ENCODE assay signal across 21 cellular contexts in genomic region chr7:27066148-27066547, GRCh38. TPM values are rescaled to one million over a fixed set of nuclear protein-coding genes. Genes with fewer than 3 reads are reported as not detected.
A peak's percentile ranks its signal among the peaks of the same experiment; 100 is the strongest.
DNase-seq lines count a peak whose midpoint lies in the region; ATAC-seq, FAIRE-seq and TF ChIP-seq lines count a peak whose summit lies in the region.
"Had no signal": no experiment of that assay in that cellular context is flagged by ENCODE, and none has a peak within 500 bp of the region (broad histone marks: within the 10 kb centered on the region; RNA-seq: fewer than 3 reads in every experiment).

No MANE protein-coding gene starts in this region.

- H3K4me2 ChIP-seq in endothelial cell of umbilical vein (ENCODE audit: insufficient read depth, low read length) (no peak overlapping the region), osteoblast (ENCODE audit: insufficient read depth, low read length) (peak overlapping the region; percentile 1)

- H3K9ac ChIP-seq in endothelial cell of umbilical vein (replicated peaks; ENCODE audit: extremely low read depth, insufficient read depth, low read length): no peak overlapping the region

- no peaks in the 10 kb centered on the region for H3K9me1 ChIP-seq in endothelial cell of umbilical vein (replicated peaks; ENCODE audit: control insufficient read depth, extremely low read depth, insufficient read depth, low read length)

- no peaks in the 10 kb centered on the region for H3K27me3 ChIP-seq in endothelial cell of umbilical vein (ENCODE audit: control insufficient read depth in 2 of 2, insufficient read depth in 2 of 2, low read length in 2 of 2)
- H3K27me3 ChIP-seq in osteoblast (ENCODE audit: insufficient read depth, low read length): no peaks in the 10 kb centered on the region
- H3K27me3 ChIP-seq: left lung, ovary, SJCRH30 had no signal

- peak; percentile 90 for DNase-seq in ELR (ENCODE audit: low read depth)
- DNase-seq in LoVo (ENCODE audit: low spot score): peak; percentile 38
- DNase-seq in endothelial cell of umbilical vein (ENCODE audit: low read depth, low spot score): peak; percentile 69
- no peak for DNase-seq in osteoblast (ENCODE audit: insufficient read length, low spot score, missing footprints)
- DNase-seq in stimulated activated CD4-positive, alpha-beta T cell treated with anti-CD3 and anti-CD28 coated beads, Interleukin-12 subunit alpha, Interleukin-12 subunit beta, amount 100 ng/mL, for 4 hours: no peak
- no peak for DNase-seq in DMS79 treated with DMSO at 0.1 percent for 48 hours (lab: John Stamatoyannopoulos, UW)
- DNase-seq in NCI-H1048 (lab: John Stamatoyannopoulos, UW): no peak
- DNase-seq: activated CD4-positive, alpha-beta T cell treated with anti-CD3 and anti-CD28 coated beads for 36 hours; activated CD8-positive, alpha-beta memory T cell treated with anti-CD3 and anti-CD28 coated beads, Interleukin-2, amount 50 U/mL, for 48 hours; activated naive CD4-positive, alpha-beta T cell; DND-41; Karpas-422; left lung; NCI-H1436 treated with DMSO at 0.1 percent for 48 hours; NCI-H226; NK-92 treated with Interleukin-12 subunit alpha and Interleukin-12 subunit beta, amount 100 ng/mL, for 24 hours; ovary; SJCRH30 had no signal

- no peak overlapping the region for H2AFZ ChIP-seq in endothelial cell of umbilical vein (ENCODE audit: low read depth, low read length)
- no peak overlapping the region for H2AFZ ChIP-seq in osteoblast (ENCODE audit: low read length)

- H3K79me2 ChIP-seq in endothelial cell of umbilical vein (ENCODE audit: control insufficient read depth, insufficient read depth, low read length) (no peaks in the 10 kb centered on the region), osteoblast (ENCODE audit: insufficient read depth, low read length) (no peaks in the 10 kb centered on the region)

- peak; percentile 50 for FAIRE-seq in endothelial cell of umbilical vein (lab: Jason Lieb, UNC)
- FAIRE-seq: GM12878 had no signal

- dilution Hi-C loops in endothelial cell of umbilical vein (cut with MboI; ENCODE audit: extremely low pct_ligation_motif_present, low sequenced_read_pairs): no loop called here

- CTCF ChIA-PET in endothelial cell of umbilical vein (lab: Charles Lee): interaction anchor here (0.7 to 2.1 kb wide), 6 partner anchors 16 to 209 kb away, joined by 3 to 5 read pairs (median 3); no protein-coding TSS in a partner anchor

- H3K4me3 ChIP-seq in endothelial cell of umbilical vein (replicated peaks in 1 of 3; ENCODE audit: insufficient read depth in 1 of 3, low read depth in 1 of 3, low read length in 3 of 3): no peak overlapping the region
- H3K4me3 ChIP-seq in osteoblast (ENCODE audit: insufficient read depth, low read length): no peak overlapping the region
- H3K4me3 ChIP-seq: GM12878, left lung, ovary, SJCRH30, skin epidermis had no signal

- H3K9me3 ChIP-seq in endothelial cell of umbilical vein (replicated peaks; ENCODE audit: control insufficient read depth, insufficient read depth, low read length): no peaks in the 10 kb centered on the region
- no peaks in the 10 kb centered on the region for H3K9me3 ChIP-seq in osteoblast (ENCODE audit: low read depth, low read length)
- H3K9me3 ChIP-seq: left lung, ovary, SJCRH30 had no signal

- H3K27ac ChIP-seq in endothelial cell of umbilical vein (ENCODE audit: insufficient read depth, low read depth, low read length) (no peak overlapping the region), osteoblast (ENCODE audit: low read depth, low read length) (peak overlapping the region; percentile 70)
- H3K27ac ChIP-seq: left lung, ovary, SJCRH30, skin epidermis had no signal

- H3K4me1 ChIP-seq in endothelial cell of umbilical vein (ENCODE audit: control insufficient read depth, extremely low read depth, insufficient read depth, low read length): peaks cover 5% of the 10 kb centered on the region
- peaks cover 24% of the 10 kb centered on the region for H3K4me1 ChIP-seq in osteoblast (ENCODE audit: insufficient read depth, low read length)
- H3K4me1 ChIP-seq: left lung had no signal

- intact Hi-C loops in endothelial cell of umbilical vein (cut with micrococcal nuclease): loop anchor here (2.0 kb wide), 1 partner anchor 29 kb away; the partner anchor contains the start of gene HOXA1

- TF ChIP-seq CTCF in endothelial cell of umbilical vein (IDR thresholded peaks at IDR 0.05; ENCODE audit: extremely low read depth in 1 of 2, insufficient read depth in 1 of 2, low read depth in 1 of 2, low read length in 2 of 2) (no peak), osteoblast (IDR thresholded peaks at IDR 0.05; ENCODE audit: extremely low read depth, low read depth, low read length) (no peak)

- ATAC-seq in GM19023 (IDR thresholded peaks at IDR 0.05; ENCODE audit: unreplicated experiment): no peak
- ATAC-seq: activated CD4-positive, alpha-beta T cell treated with anti-CD3 and anti-CD28 coated beads for 36 hours; GM12878; left lung had no signal

- POLR2A ChIA-PET in endothelial cell of umbilical vein (lab: Charles Lee): interaction anchor here (0.6 kb wide), 1 partner anchor 9 kb away, joined by 3 read pairs; no protein-coding TSS in a partner anchor

- no TSS peak for BruUV-seq in endothelial cell of umbilical vein (replicated peaks; lab: Mats Ljungman, UMichigan)

- no peak for TF ChIP-seq POLR2A in endothelial cell of umbilical vein (IDR thresholded peaks at IDR 0.05; ENCODE audit: low read depth, low read length)

- H4K20me1 ChIP-seq in endothelial cell of umbilical vein (replicated peaks; ENCODE audit: control insufficient read depth, extremely low read depth, insufficient read depth, low read length) (no peaks in the 10 kb centered on the region), osteoblast (ENCODE audit: insufficient read depth, low read length) (no peaks in the 10 kb centered on the region)

- H3K36me3 ChIP-seq in endothelial cell of umbilical vein (ENCODE audit: control insufficient read depth in 2 of 2, extremely low read depth in 1 of 2, insufficient read depth in 2 of 2, low read length in 2 of 2) (no peaks in the 10 kb centered on the region), osteoblast (ENCODE audit: insufficient read depth, low read length) (no peaks in the 10 kb centered on the region)
- H3K36me3 ChIP-seq: left lung, ovary, SJCRH30 had no signal

TF ChIP-seq in endothelial cell of umbilical vein, 7 proteins besides CTCF, POLR2A, EP300 and RAD21:
- TF ChIP-seq JUN (IDR thresholded peaks at IDR 0.05; ENCODE audit: borderline replicate concordance, insufficient read depth, insufficient read length, low read depth) (peak; percentile 63), MYC (IDR thresholded peaks at IDR 0.05; ENCODE audit: low read depth, low read length) (no peak), GATA2 (IDR thresholded peaks at IDR 0.05; ENCODE audit: insufficient read depth, insufficient read length, low read depth, low read length) (peak; percentile 87), FOS (IDR thresholded peaks at IDR 0.05; ENCODE audit: borderline replicate concordance, insufficient read depth, low read length) (peak; percentile 35)

RNA-seq across cellular contexts. Expression of gene HOXA1, which starts 29.7 kb away (rescaled TPM):
- total RNA-seq in endothelial cell of umbilical vein: 1.5 and 2.4 TPM in 2 replicates
- polyA plus RNA-seq in endothelial cell of umbilical vein: 1.2 and 1.5 TPM in 2 replicates
- polyA plus RNA-seq in endothelial cell of umbilical vein (2011; cell fraction: cytosol; rRNA removed): 0.99 and 1.2 TPM in 2 replicates
- 1.5 and 1.6 TPM in 2 replicates for polyA plus RNA-seq in endothelial cell of umbilical vein (2011; cell fraction: nucleus; rRNA removed)
- polyA plus RNA-seq in endothelial cell of umbilical vein (2012): 1.4 and 2.3 TPM in 2 replicates
- 0.89 and 1.3 TPM in 2 replicates for polyA minus RNA-seq in endothelial cell of umbilical vein
- polyA minus RNA-seq in endothelial cell of umbilical vein (2011; cell fraction: cytosol; rRNA and poly(A)+ RNA removed): not detected
- polyA minus RNA-seq in endothelial cell of umbilical vein (2011; cell fraction: nucleus; rRNA and poly(A)+ RNA removed): 1.1 and 1.3 TPM in 2 replicates
- 0.72 and 1.5 TPM in 2 replicates for total RNA-seq in osteoblast

RNA-seq across cellular contexts. Expression of gene HOXA2, which starts 36.3 kb away (rescaled TPM):
- total RNA-seq in endothelial cell of umbilical vein (2.2 and 2.3 TPM in 2 replicates), osteoblast (0.36 and 0.59 TPM in 2 replicates)
- polyA plus RNA-seq in endothelial cell of umbilical vein: 1.6 and 1.9 TPM in 2 replicates
- polyA plus RNA-seq in endothelial cell of umbilical vein (2011; cell fraction: cytosol; rRNA removed): 1.2 and 1.4 TPM in 2 replicates
- 4.1 and 4.8 TPM in 2 replicates for polyA plus RNA-seq in endothelial cell of umbilical vein (2011; cell fraction: nucleus; rRNA removed)
- 1.1 and 2.0 TPM in 2 replicates for polyA plus RNA-seq in endothelial cell of umbilical vein (2012)
- 0.68 and 0.98 TPM in 2 replicates for polyA minus RNA-seq in endothelial cell of umbilical vein
- not detected for polyA minus RNA-seq in endothelial cell of umbilical vein (2011; cell fraction: cytosol; rRNA and poly(A)+ RNA removed)
- polyA minus RNA-seq in endothelial cell of umbilical vein (2011; cell fraction: nucleus; rRNA and poly(A)+ RNA removed): 2.5 and 3.0 TPM in 2 replicates
- total RNA-seq: activated CD4-positive, alpha-beta T cell treated with anti-CD3 and anti-CD28 coated beads for 36 hours; GM12878 had no signal
- polyA plus RNA-seq: GM12878 had no signal

Comparison
In these comparisons a context has a peak if more than half of its experiments do, and no peak if none do; other contexts are left out.
1. DNase-seq: peak in ELR (single experiment), LoVo (single experiment) and endothelial cell of umbilical vein (single experiment); none in osteoblast (single experiment), stimulated activated CD4-positive, alpha-beta T cell treated with anti-CD3 and anti-CD28 coated beads, Interleukin-12 subunit alpha, Interleukin-12 subunit beta, amount 100 ng/mL, for 4 hours (single experiment), DMS79 treated with DMSO at 0.1 percent for 48 hours (single experiment) and NCI-H1048 (single experiment).